12 cellular contexts compared by ENCODE assay signal in genomic region chr11:3890806-3891205, GRCh38. TPM values are rescaled to one million over a fixed set of nuclear protein-coding genes. Genes with fewer than 3 reads are reported as not detected.
A peak's percentile ranks its signal among the peaks of the same experiment; 100 is the strongest.
DNase-seq lines count a peak whose midpoint lies in the region; ATAC-seq and TF ChIP-seq lines count a peak whose summit lies in the region.
"Had no signal": no experiment of that assay in that cellular context is flagged by ENCODE, and none has a peak within 500 bp of the region (broad histone marks: within the 10 kb centered on the region; RNA-seq: fewer than 3 reads in every experiment).

No MANE protein-coding gene starts in this region.

- H3K9me3 ChIP-seq in BLaER1 treated with 17β-estradiol and CSF1 and Interleukin-3, amounts not matched to agents 10 nM and 100 nM (replicated peaks in 1 of 11), result no peaks in the 10 kb centered on the region
- H3K9me3 ChIP-seq in Karpas-422 (ENCODE audit: low read length) (no peaks in the 10 kb centered on the region), psoas muscle (no peaks in the 10 kb centered on the region)
- H3K9me3 ChIP-seq: HAP-1 had no signal

- H4K20me1 ChIP-seq in BLaER1 treated with 17β-estradiol and CSF1 and Interleukin-3, amounts not matched to agents 10 nM and 100 nM, result peaks cover 0 to 30% (median 3%) of the 10 kb centered on the region in 11 experiments; a peak in 8 of 22 replicates
- peaks cover 7% of the 10 kb centered on the region; the same call in 1 of the 2 replicates for H4K20me1 ChIP-seq in Karpas-422 (ENCODE audit: insufficient read depth, low read depth, low read length)

- H3K9ac ChIP-seq in BLaER1 treated with 17β-estradiol and CSF1 and Interleukin-3, amounts not matched to agents 10 nM and 100 nM, result no peak overlapping the region
- H3K9ac ChIP-seq in Karpas-422 (ENCODE audit: low read length), result no peak overlapping the region

- ATAC-seq in activated B cell treated with CpG ODN at 0.5 μM for 24 hours (ENCODE audit: low read depth), result no peak
- no peak for ATAC-seq in psoas muscle
- no peak for ATAC-seq in HG03159 (IDR thresholded peaks at IDR 0.05; ENCODE audit: unreplicated experiment)

- H3K4me3 Mint-ChIP-seq in activated B cell treated with CpG ODN at 0.5 μM for 24 hours, result peak overlapping the region; percentile 28
- H3K4me3 Mint-ChIP-seq: CD14-positive monocyte had no signal

- no peaks in the 10 kb centered on the region for H3K27me3 Mint-ChIP-seq in activated B cell treated with CpG ODN at 0.5 μM for 24 hours

- H3K27me3 ChIP-seq in BLaER1 treated with 17β-estradiol and CSF1 and Interleukin-3, amounts not matched to agents 10 nM and 100 nM, result no peaks in the 10 kb centered on the region
- H3K27me3 ChIP-seq in Karpas-422 (ENCODE audit: low read length) (no peaks in the 10 kb centered on the region), psoas muscle (ENCODE audit: insufficient read depth in 3 of 3, low read length in 2 of 3) (no peaks in the 10 kb centered on the region)

- DNase-seq in Karpas-422, result peak; percentile 50
- DNase-seq in activated B cell treated with CpG ODN at 0.5 μM for 24 hours, result no peak
- no peak for DNase-seq in psoas muscle
- no peak for DNase-seq in OCI-M2 (lab: John Stamatoyannopoulos, UW; ENCODE audit: unreplicated experiment)
- DNase-seq in inferior parietal cortex (ENCODE audit: extremely low spot score), result no peak
- no peak for DNase-seq in activated CD4-positive, alpha-beta T cell treated with anti-CD3 and anti-CD28 coated beads, Interleukin-2, amount 50 U/mL, for 4 hours
- DNase-seq: ACHN, DMS53 had no signal

- peaks cover 5% of the 10 kb centered on the region for H3K36me3 Mint-ChIP-seq in activated B cell treated with CpG ODN at 0.5 μM for 24 hours (ENCODE audit: low read depth)

- H2AFZ ChIP-seq in Karpas-422 (ENCODE audit: low read length), result no peak overlapping the region

- CTCF ChIA-PET in activated B cell treated with CpG ODN at 0.5 μM for 24 hours (lab: Charles Lee), result interaction anchor here (0.7 to 1.9 kb wide), 4 partner anchors 26 to 182 kb away, joined by 3 to 5 read pairs (median 4); partner anchors contain the start of gene RHOG

- H3K4me2 ChIP-seq in BLaER1 treated with 17β-estradiol and CSF1 and Interleukin-3, amounts not matched to agents 10 nM and 100 nM, result peak overlapping the region; percentile 38 to 97 (median 85); a peak in 21 of 22 replicates
- peak overlapping the region; percentile 45 for H3K4me2 ChIP-seq in Karpas-422 (ENCODE audit: low read depth, low read length, poor library complexity, severe bottlenecking)

- H3K9me3 Mint-ChIP-seq in activated B cell treated with CpG ODN at 0.5 μM for 24 hours, result no peaks in the 10 kb centered on the region

- POLR2A ChIA-PET in activated B cell treated with CpG ODN at 0.5 μM for 24 hours (lab: Charles Lee), result interaction anchor here (0.6 to 3.5 kb wide), 7 partner anchors 10 to 170 kb away, joined by 3 to 21 read pairs (median 4); partner anchors contain the start of genes RHOG and STIM1

- intact Hi-C loops in activated B cell treated with CpG ODN at 0.5 μM for 24 hours (cut with micrococcal nuclease) (loop anchor here (1.0 kb wide), 1 partner anchor 11 kb away; no protein-coding TSS in a partner anchor), psoas muscle (cut with DNase I) (no loop called here)

- H3K79me2 ChIP-seq in Karpas-422 (ENCODE audit: low read length), result no peaks in the 10 kb centered on the region

- peaks cover 79 to 97% (median 87%) of the 10 kb centered on the region in 10 experiments for H3K4me1 ChIP-seq in BLaER1 treated with 17β-estradiol and CSF1 and Interleukin-3, amounts not matched to agents 10 nM and 100 nM
- H3K4me1 ChIP-seq in Karpas-422 (ENCODE audit: low read length) (peaks cover 47% of the 10 kb centered on the region), psoas muscle (peaks cover 52% of the 10 kb centered on the region)
- H3K4me1 ChIP-seq: HAP-1 had no signal

- H3K27ac Mint-ChIP-seq in activated B cell treated with CpG ODN at 0.5 μM for 24 hours, result no peak overlapping the region

- no peak overlapping the region for H3K4me3 ChIP-seq in BLaER1 treated with 17β-estradiol and CSF1 and Interleukin-3, amounts not matched to agents 10 nM and 100 nM
- H3K4me3 ChIP-seq in Karpas-422 (ENCODE audit: low read length) (no peak overlapping the region), psoas muscle (no peak overlapping the region)
- H3K4me3 ChIP-seq: HAP-1 had no signal

- H3K9me2 ChIP-seq in Karpas-422 (replicated peaks; ENCODE audit: insufficient read depth, low read length), result no peaks in the 10 kb centered on the region

- H3K4me1 Mint-ChIP-seq in activated B cell treated with CpG ODN at 0.5 μM for 24 hours, result peaks cover 89% of the 10 kb centered on the region

- WGBS in psoas muscle, 3 donors, result 68 to 81% (median 73%) methylated on average over 1 of the region's 1 CpG

- H3K27ac ChIP-seq in BLaER1 treated with 17β-estradiol and CSF1 and Interleukin-3, amounts not matched to agents 10 nM and 100 nM, result peak overlapping the region in 2 of 11 experiments; percentile 20 to 31; a peak in 2 of 22 replicates
- H3K27ac ChIP-seq in Karpas-422 (ENCODE audit: low read length) (no peak overlapping the region), psoas muscle (peak overlapping the region; percentile 3)

- peaks cover 0 to 12% (median 0%) of the 10 kb centered on the region in 11 experiments; a peak in 1 of 22 replicates for H3K36me3 ChIP-seq in BLaER1 treated with 17β-estradiol and CSF1 and Interleukin-3, amounts not matched to agents 10 nM and 100 nM
- H3K36me3 ChIP-seq in Karpas-422 (ENCODE audit: insufficient read depth, low read length), result no peaks in the 10 kb centered on the region
- H3K36me3 ChIP-seq in psoas muscle (ENCODE audit: insufficient read depth in 1 of 2, low read depth in 1 of 2), result no peaks in the 10 kb centered on the region
- H3K36me3 ChIP-seq: HAP-1 had no signal

- TF ChIP-seq CTCF in activated B cell treated with CpG ODN at 0.5 μM for 24 hours (IDR thresholded peaks at IDR 0.05), result no peak
- TF ChIP-seq CTCF in psoas muscle (IDR thresholded peaks at IDR 0.05), result no peak

RNA-seq across cellular contexts. Expression of gene STIM1, which starts 35.3 kb away (rescaled TPM):
- 9.0 and 17.0 TPM in 2 replicates for total RNA-seq in Karpas-422 (2014; rRNA removed; shearing (Covaris generic); ENCODE audit: low replicate concordance)
- total RNA-seq in activated B cell treated with CpG ODN at 0.5 μM for 24 hours (37.3 and 38.4 TPM in 2 replicates), psoas muscle (100 to 1,000 TPM in 3 of 4 donors, 10 to 100 TPM in 1; 97.5 to 147 (median 112) TPM)
- 100 to 1,000 TPM in 1 of 3 donors, 10 to 100 TPM in 2; 52.1 to 133 (median 66.4) TPM for polyA plus RNA-seq in psoas muscle

RNA-seq across cellular contexts. Expression of gene RHOG, which starts 50.0 kb away (rescaled TPM):
- 54.6 and 68.5 TPM in 2 replicates for total RNA-seq in Karpas-422 (2014; rRNA removed; shearing (Covaris generic); ENCODE audit: low replicate concordance)
- total RNA-seq in activated B cell treated with CpG ODN at 0.5 μM for 24 hours (163 and 176 TPM in 2 replicates), psoas muscle (10 to 100 TPM; 22.4 to 40.9 (median 37.6) TPM)
- polyA plus RNA-seq in psoas muscle, result 10 to 100 TPM; 44.5 to 80.1 (median 51.3) TPM
